Comparison of ENCODE assay signal across 8 cellular contexts in the genomic region with DNA sequence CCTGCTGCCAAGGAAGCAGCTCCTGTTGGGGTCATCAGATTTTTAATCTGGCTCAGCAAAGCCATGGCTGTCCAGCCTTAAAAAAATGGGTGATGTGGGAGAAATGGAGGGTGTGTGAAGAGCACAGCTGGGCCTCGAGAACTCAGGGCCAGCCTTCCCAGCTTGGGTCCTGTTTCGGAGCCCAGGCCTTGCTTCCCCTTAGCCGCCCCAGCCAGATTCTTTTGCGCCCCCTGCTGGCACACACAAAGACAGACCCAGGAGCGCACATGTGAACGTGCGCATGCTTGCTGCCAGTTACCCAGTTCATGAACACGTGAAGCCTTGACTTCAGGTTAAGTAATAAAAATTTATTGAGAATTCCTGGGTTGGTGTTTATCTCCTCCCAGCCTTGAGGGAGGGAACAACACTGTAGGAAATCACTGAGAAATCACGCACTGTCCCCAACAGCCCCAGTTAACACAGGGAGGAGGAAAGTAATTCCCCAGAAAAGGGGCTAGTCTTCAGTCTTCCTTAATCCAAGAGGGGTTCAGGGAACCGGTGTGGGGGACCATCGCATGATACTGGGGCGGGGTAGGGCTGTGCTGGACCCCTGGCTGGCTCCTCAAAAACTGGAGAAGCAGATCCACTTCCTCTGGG. TPM values are rescaled to one million over a fixed set of nuclear protein-coding genes. Genes with fewer than 3 reads are reported as not detected.
DNase-seq lines count a peak whose midpoint lies in the region; ATAC-seq lines count a peak whose summit lies in the region.

No MANE protein-coding gene starts in this region.

- no peaks in the 10 kb centered on the region for H3K27me3 Mint-ChIP-seq in central memory CD8-positive, alpha-beta T cell

- ATAC-seq in HG02759 (IDR thresholded peaks at IDR 0.05; ENCODE audit: unreplicated experiment) (peak; percentile 52), GM21515 (IDR thresholded peaks at IDR 0.05; ENCODE audit: unreplicated experiment) (no peak)
- ATAC-seq in central memory CD8-positive, alpha-beta T cell (replicated peaks; ENCODE audit: extremely low read depth, poor library complexity, severe bottlenecking), result peak; percentile 42

- H3K4me3 Mint-ChIP-seq in central memory CD8-positive, alpha-beta T cell, result no peak overlapping the region

- peak overlapping the region; percentile 55 for H3K27ac Mint-ChIP-seq in central memory CD8-positive, alpha-beta T cell (ENCODE audit: low read depth)

- H3K4me1 Mint-ChIP-seq in central memory CD8-positive, alpha-beta T cell, result peaks cover 46% of the 10 kb centered on the region

- H3K9me3 Mint-ChIP-seq in central memory CD8-positive, alpha-beta T cell, result no peaks in the 10 kb centered on the region

- peak; percentile 85 for DNase-seq in Daoy (ENCODE audit: low read depth)
- DNase-seq in NCI-H2196 (lab: John Stamatoyannopoulos, UW; ENCODE audit: unreplicated experiment), result peak; percentile 69
- peak; percentile 61 to 82 (median 76) for DNase-seq in activated CD4-positive, CD25-positive, alpha-beta regulatory T cell (lab: John Stamatoyannopoulos, UW)
- DNase-seq in central memory CD8-positive, alpha-beta T cell (ENCODE audit: low spot score in 2 of 2), result peak; percentile 81 to 88
- peak; percentile 83 to 90 for DNase-seq in stimulated activated CD4-positive, alpha-beta T cell treated with anti-CD3 and anti-CD28 coated beads, Interleukin-1b, Interleukin-23, amount 100 ng/mL, for 4 hours (ENCODE audit: low read depth in 2 of 2)

- H3K36me3 Mint-ChIP-seq in central memory CD8-positive, alpha-beta T cell (ENCODE audit: insufficient read depth), result peaks cover 54% of the 10 kb centered on the region

- peak overlapping the region; percentile 75 for H3K27ac ChIP-seq in layer of hippocampus (ENCODE audit: low read depth, low read length)

- H3K27me3 ChIP-seq in layer of hippocampus (ENCODE audit: control insufficient read depth, insufficient read depth, low read length), result no peaks in the 10 kb centered on the region

RNA-seq across cellular contexts. Expression of a gene that starts 5.3 kb away (rescaled TPM):
- 423 and 482 TPM in 2 replicates for total RNA-seq in Daoy (2014; rRNA removed; shearing (Covaris generic))

RNA-seq across cellular contexts. Expression of a gene that starts 5.6 kb away (rescaled TPM):
- 133 and 151 TPM in 2 replicates for total RNA-seq in Daoy (2014; rRNA removed; shearing (Covaris generic))

RNA-seq across cellular contexts. Expression of a gene that starts 14.0 kb away (rescaled TPM):
- total RNA-seq in Daoy (2014; rRNA removed; shearing (Covaris generic)), result not detected in 2 replicates

RNA-seq across cellular contexts. Expression of a gene that starts 21.3 kb away (rescaled TPM):
- 216 and 272 TPM in 2 replicates for total RNA-seq in Daoy (2014; rRNA removed; shearing (Covaris generic))

RNA-seq across cellular contexts. Expression of a gene that starts 21.5 kb away (rescaled TPM):
- total RNA-seq in Daoy (2014; rRNA removed; shearing (Covaris generic)), result not detected in 2 replicates
